20 cellular contexts compared by ENCODE assay signal in genomic region chr13:99601535-99601934, GRCh38. TPM values are rescaled to one million over a fixed set of nuclear protein-coding genes. Genes with fewer than 3 reads are reported as not detected.
DNase-seq lines count a peak whose midpoint lies in the region; ATAC-seq and TF ChIP-seq lines count a peak whose summit lies in the region.
"Had no signal": no experiment of that assay in that cellular context is flagged by ENCODE, and none has a peak within 500 bp of the region (broad histone marks: within the 10 kb centered on the region; RNA-seq: fewer than 3 reads in every experiment).

No MANE protein-coding gene starts in this region.

- no peak overlapping the region for H2AK5ac ChIP-seq in mesendoderm (ENCODE audit: low read length)

- no peak overlapping the region for H2BK120ac ChIP-seq in mesendoderm (ENCODE audit: low read depth, low read length)

- peaks cover 3% of the 10 kb centered on the region for H3K4me1 ChIP-seq in mesendoderm (ENCODE audit: control insufficient read depth, low read depth, low read length)

- no peak overlapping the region for H2BK15ac ChIP-seq in mesendoderm (replicated peaks; ENCODE audit: low read depth)

- no peak overlapping the region for H3K4me2 ChIP-seq in mesendoderm (ENCODE audit: low read length)

- no peaks in the 10 kb centered on the region for H3K79me1 ChIP-seq in mesendoderm (ENCODE audit: low read length)

- no peak overlapping the region for H3K27ac ChIP-seq in mesendoderm (ENCODE audit: low read depth, low read length)
- H3K27ac ChIP-seq in dorsolateral prefrontal cortex, result no peak overlapping the region
- H3K27ac ChIP-seq: gastroesophageal sphincter, neutrophil, tibial nerve had no signal

- no peak overlapping the region for H3K4ac ChIP-seq in mesendoderm (ENCODE audit: low read depth, low read length)

- no peaks in the 10 kb centered on the region for H3K79me2 ChIP-seq in mesendoderm (ENCODE audit: control insufficient read depth, insufficient read depth, low read length)

- peak overlapping the region; percentile 53 for H3K56ac ChIP-seq in mesendoderm (ENCODE audit: low read length)

- no peaks in the 10 kb centered on the region for H3K27me3 Mint-ChIP-seq in activated CD4-positive, alpha-beta T cell treated with anti-CD3 and anti-CD28 coated beads, Interleukin-2, amount 10 ng/mL, durations not matched to agents 7 days and 5 days
- no peaks in the 10 kb centered on the region for H3K27me3 Mint-ChIP-seq in T-cell
- H3K27me3 Mint-ChIP-seq: IgD-negative memory B cell had no signal

- H4K8ac ChIP-seq in mesendoderm (ENCODE audit: low read depth, low read length), result no peak overlapping the region

- CTCF ChIA-PET in activated CD4-positive, alpha-beta T cell treated with anti-CD3 and anti-CD28 coated beads, Interleukin-2, amount 10 ng/mL, durations not matched to agents 7 days and 5 days (lab: Charles Lee), result interaction anchor here (0.7 kb wide), 1 partner anchor 13 kb away, joined by 3 read pairs; no protein-coding TSS in a partner anchor
- CTCF ChIA-PET in T-cell (lab: Charles Lee), result interaction anchor here (0.6 to 1.8 kb wide), 3 partner anchors 13 to 914 kb away, joined by 4 to 7 read pairs (median 5); no protein-coding TSS in a partner anchor

- TF ChIP-seq CTCF in GM12864 (IDR thresholded peaks at IDR 0.05; ENCODE audit: low read depth, low read length, missing control alignments), result no peak
- no peak for TF ChIP-seq CTCF in dorsolateral prefrontal cortex (IDR thresholded peaks at IDR 0.05 in 54 of 56, conservative IDR thresholded peaks at IDR 0.05 in 2 of 56; ENCODE audit: low read depth in 1 of 56, partially characterized antibody in 56 of 56)

- peak overlapping the region; percentile 89 for H3K27ac Mint-ChIP-seq in activated CD4-positive, alpha-beta T cell treated with anti-CD3 and anti-CD28 coated beads, Interleukin-2, amount 10 ng/mL, durations not matched to agents 7 days and 5 days
- peak overlapping the region; percentile 72 to 79 for H3K27ac Mint-ChIP-seq in T-cell
- H3K27ac Mint-ChIP-seq: IgD-negative memory B cell had no signal

- peak overlapping the region; percentile 33 for H3K4me3 Mint-ChIP-seq in activated CD4-positive, alpha-beta T cell treated with anti-CD3 and anti-CD28 coated beads, Interleukin-2, amount 10 ng/mL, durations not matched to agents 7 days and 5 days
- peak overlapping the region; percentile 51 to 72 (median 57) for H3K4me3 Mint-ChIP-seq in T-cell

- intact Hi-C loops in dorsolateral prefrontal cortex (cut with DNase I), result no loop called here

- POLR2A ChIA-PET in activated CD4-positive, alpha-beta T cell treated with anti-CD3 and anti-CD28 coated beads, Interleukin-2, amount 10 ng/mL, durations not matched to agents 7 days and 5 days (lab: Charles Lee), result no interaction called here
- POLR2A ChIA-PET in T-cell (lab: Charles Lee), result no interaction called here

- peaks cover 4% of the 10 kb centered on the region for H3K9me3 Mint-ChIP-seq in activated CD4-positive, alpha-beta T cell treated with anti-CD3 and anti-CD28 coated beads, Interleukin-2, amount 10 ng/mL, durations not matched to agents 7 days and 5 days
- H3K9me3 Mint-ChIP-seq in T-cell, result no peaks in the 10 kb centered on the region
- H3K9me3 Mint-ChIP-seq: IgD-negative memory B cell had no signal

- H3K18ac ChIP-seq in mesendoderm (ENCODE audit: low read length), result peak overlapping the region; percentile 4

- H3K4me1 Mint-ChIP-seq in activated CD4-positive, alpha-beta T cell treated with anti-CD3 and anti-CD28 coated beads, Interleukin-2, amount 10 ng/mL, durations not matched to agents 7 days and 5 days, result peaks cover 40% of the 10 kb centered on the region
- H3K4me1 Mint-ChIP-seq in T-cell, result peaks cover 38 to 51% (median 40%) of the 10 kb centered on the region in 3 donors

- no peak overlapping the region for H4K5ac ChIP-seq in mesendoderm (ENCODE audit: low read length)

- H2BK5ac ChIP-seq in mesendoderm (ENCODE audit: low read length), result no peak overlapping the region

- no peak for DNase-seq in activated CD4-positive, alpha-beta T cell treated with anti-CD3 and anti-CD28 coated beads, Interleukin-2, amount 10 ng/mL, durations not matched to agents 7 days and 5 days
- DNase-seq in activated CD4-positive, alpha-beta T cell treated with anti-CD3 and anti-CD28 coated beads for 4 hours, result no peak
- DNase-seq in GM12864 (ENCODE audit: low read depth) (peak; percentile 18), T-cell (no peak), mesendoderm (no peak), NAMALWA (ENCODE audit: low spot score) (no peak), dorsolateral prefrontal cortex (no peak)
- DNase-seq in activated CD8-positive, alpha-beta memory T cell treated with anti-CD3 and anti-CD28 coated beads, Interleukin-2, amount 50 U/mL, for 4 hours, result no peak
- DNase-seq: DMS79; NCI-H1417; NCI-H524; OCI-M1; retina; SHP77 treated with DMSO at 0.1 percent for 48 hours; stimulated activated CD4-positive, alpha-beta T cell treated with anti-CD3 and anti-CD28 coated beads, Interleukin-12 subunit alpha, Interleukin-12 subunit beta, amount 100 ng/mL, for 4 hours had no signal

- no CpG with 5 or more reads among the region's 5 CpGs for WGBS in mesendoderm (ENCODE audit: extremely low coverage, insufficient coverage, low lambda C conversion rate)

- no peak for ATAC-seq in T-cell (replicated peaks in 1 of 4)
- ATAC-seq: gastroesophageal sphincter had no signal

- H3K4me3 ChIP-seq in GM12864 (ENCODE audit: low read depth, low read length), result no peak overlapping the region
- H3K4me3 ChIP-seq in mesendoderm (ENCODE audit: low read length), result no peak overlapping the region
- no peak overlapping the region for H3K4me3 ChIP-seq in dorsolateral prefrontal cortex
- H3K4me3 ChIP-seq: gastroesophageal sphincter, HAP-1, tibial nerve had no signal

- peak overlapping the region; percentile 29 for H3K23ac ChIP-seq in mesendoderm (ENCODE audit: low read length)

- H3K9ac ChIP-seq in mesendoderm (ENCODE audit: low read length), result no peak overlapping the region

- H3K36me3 ChIP-seq in mesendoderm (ENCODE audit: control insufficient read depth, insufficient read depth, low read length), result no peaks in the 10 kb centered on the region
- H3K36me3 ChIP-seq: gastroesophageal sphincter, HAP-1, neutrophil, tibial nerve had no signal

- H3K27me3 ChIP-seq in mesendoderm (ENCODE audit: insufficient read depth, low read length, poor library complexity), result no peaks in the 10 kb centered on the region
- H3K27me3 ChIP-seq in dorsolateral prefrontal cortex, result no peaks in the 10 kb centered on the region
- H3K27me3 ChIP-seq: gastroesophageal sphincter, tibial nerve had no signal

- peaks cover 6% of the 10 kb centered on the region for H3K36me3 Mint-ChIP-seq in activated CD4-positive, alpha-beta T cell treated with anti-CD3 and anti-CD28 coated beads, Interleukin-2, amount 10 ng/mL, durations not matched to agents 7 days and 5 days (ENCODE audit: low read depth)
- no peaks in the 10 kb centered on the region for H3K36me3 Mint-ChIP-seq in T-cell

RNA-seq across cellular contexts. Expression of gene CLYBL, which starts 5.0 kb away (rescaled TPM):
- total RNA-seq in activated CD4-positive, alpha-beta T cell treated with anti-CD3 and anti-CD28 coated beads, Interleukin-2, amount 10 ng/mL, durations not matched to agents 7 days and 5 days, result 10 to 100 TPM; 12.2 to 13.0 TPM
- total RNA-seq in T-cell (10 to 100 TPM; 11.7 to 19.9 (median 15.0) TPM), dorsolateral prefrontal cortex (10 to 100 TPM in 72 of 120 experiments, 1 to 10 TPM in 48; 5.6 to 17.7 (median 10.8) TPM)
- 3.6 TPM for polyA plus RNA-seq in mesendoderm (2013, experiment 1 of 2)
- 4.2 TPM for polyA plus RNA-seq in mesendoderm (2013, experiment 2 of 2)
